Comparison of ENCODE assay signal across 24 cellular contexts in the genomic region with DNA sequence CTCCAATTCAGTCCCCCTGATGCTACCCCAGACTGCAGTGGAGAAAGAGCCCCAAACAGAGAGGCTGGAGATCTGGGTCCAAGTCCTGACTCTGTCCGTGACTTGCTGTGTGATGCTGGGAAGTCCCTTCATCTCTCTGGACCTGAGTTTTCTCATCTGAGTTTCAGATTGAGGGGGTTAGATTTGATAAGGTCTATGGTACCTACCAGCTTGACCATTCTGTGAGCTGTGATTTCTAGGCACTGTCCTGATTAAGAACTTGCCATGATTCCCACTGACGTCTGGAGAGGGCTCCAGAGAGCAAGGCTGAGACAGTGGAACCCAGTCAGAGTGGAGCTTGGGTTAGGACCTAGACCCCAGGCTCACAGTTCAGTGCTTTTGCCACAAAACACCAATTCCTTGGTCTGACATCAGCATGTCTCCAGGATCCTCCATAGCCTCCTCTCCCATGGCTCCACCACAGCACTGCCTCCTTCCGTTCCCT. TPM values are rescaled to one million over a fixed set of nuclear protein-coding genes. Genes with fewer than 3 reads are reported as not detected.
DNase-seq lines count a peak whose midpoint lies in the region; ATAC-seq, FAIRE-seq and TF ChIP-seq lines count a peak whose summit lies in the region.
"Had no signal": no experiment of that assay in that cellular context is flagged by ENCODE, and none has a peak within 500 bp of the region (broad histone marks: within the 10 kb centered on the region; RNA-seq: fewer than 3 reads in every experiment).

No MANE protein-coding gene starts in this region.

- peaks cover 41% of the 10 kb centered on the region for H3K27me3 Mint-ChIP-seq in T-helper 17 cell
- peaks cover 39 to 50% of the 10 kb centered on the region in 2 donors for H3K27me3 Mint-ChIP-seq in effector memory CD8-positive, alpha-beta T cell

- H3K27ac Mint-ChIP-seq in T-helper 17 cell: peak overlapping the region; percentile 76
- peak overlapping the region in 1 of 2 donors; percentile 63 for H3K27ac Mint-ChIP-seq in effector memory CD8-positive, alpha-beta T cell
- H3K27ac Mint-ChIP-seq: activated CD4-positive, alpha-beta T cell treated with anti-CD3 and anti-CD28 coated beads for 36 hours had no signal

- ATAC-seq in T-helper 17 cell: no peak
- no peak for ATAC-seq in effector memory CD8-positive, alpha-beta T cell (replicated peaks)
- ATAC-seq: activated CD4-positive, alpha-beta T cell treated with anti-CD3 and anti-CD28 coated beads for 36 hours; activated T-cell treated with anti-CD3 and anti-CD28 coated beads, Interleukin-2, amount 50 U/mL, for 4 hours; esophagus mucosa had no signal

- H3K4me3 ChIP-seq in fibroblast of the aortic adventitia (ENCODE audit: low read depth, low read length): no peak overlapping the region
- H3K4me3 ChIP-seq: GM23248 had no signal

- H3K4me1 Mint-ChIP-seq in T-helper 17 cell: peaks cover 23% of the 10 kb centered on the region
- H3K4me1 Mint-ChIP-seq in effector memory CD8-positive, alpha-beta T cell (ENCODE audit: low read depth in 2 of 2): peaks cover 19 to 30% of the 10 kb centered on the region in 2 donors

- H3K36me3 Mint-ChIP-seq in T-helper 17 cell (ENCODE audit: low read depth): peaks cover 4% of the 10 kb centered on the region
- peaks cover 20% of the 10 kb centered on the region for H3K36me3 Mint-ChIP-seq in effector memory CD8-positive, alpha-beta T cell (ENCODE audit: insufficient read depth)

- DNase-seq in D721Med (ENCODE audit: insufficient read length, low spot score) (no peak), HCEC 1CT (peak; percentile 5), T-helper 17 cell (no peak), fibroblast of the aortic adventitia (ENCODE audit: low read depth) (no peak), dermis blood vessel endothelial cell (no peak), SW480 (ENCODE audit: low spot score) (no peak), NOMO-1 (lab: John Stamatoyannopoulos, UW; ENCODE audit: unreplicated experiment in 2 of 2) (no peak)
- no peak for DNase-seq in effector memory CD8-positive, alpha-beta T cell
- DNase-seq: activated CD4-positive, alpha-beta T cell treated with anti-CD3 and anti-CD28 coated beads for 36 hours; activated naive CD4-positive, alpha-beta T cell; activated T-cell treated with anti-CD3 and anti-CD28 coated beads, Interleukin-2, amount 50 U/mL, for 4 hours; AML-193; amygdala; central memory CD4-positive, alpha-beta T cell; EL; GM23248; SHP77; stimulated activated CD4-positive, alpha-beta T cell treated with anti-CD3 and anti-CD28 coated beads, Interleukin-12 subunit alpha, Interleukin-12 subunit beta, amount 100 ng/mL, for 4 hours; trophoblast cell had no signal

- FAIRE-seq in D721Med (lab: Jason Lieb, UNC): no peak

- no peaks in the 10 kb centered on the region for H3K9me3 Mint-ChIP-seq in effector memory CD8-positive, alpha-beta T cell
- H3K9me3 Mint-ChIP-seq: activated T-cell treated with anti-CD3 and anti-CD28 coated beads, Interleukin-2, amount 50 U/mL, for 4 hours had no signal

- no peak overlapping the region for H3K4me3 Mint-ChIP-seq in T-helper 17 cell
- H3K4me3 Mint-ChIP-seq in effector memory CD8-positive, alpha-beta T cell: no peak overlapping the region
- H3K4me3 Mint-ChIP-seq: activated CD4-positive, alpha-beta T cell treated with anti-CD3 and anti-CD28 coated beads for 36 hours; activated T-cell treated with anti-CD3 and anti-CD28 coated beads, Interleukin-2, amount 50 U/mL, for 4 hours had no signal

- no peaks in the 10 kb centered on the region for H3K9me3 ChIP-seq in T-helper 17 cell (ENCODE audit: control insufficient read depth, low read length, poor library complexity, severe bottlenecking)
- H3K9me3 ChIP-seq: neutrophil had no signal

- TF ChIP-seq CTCF in D721Med (IDR thresholded peaks at IDR 0.05; ENCODE audit: insufficient read depth, missing control alignments) (peak; percentile 41), fibroblast of the aortic adventitia (IDR thresholded peaks at IDR 0.05; ENCODE audit: insufficient read depth, low read length) (peak; percentile 16)

RNA-seq across cellular contexts. Expression of gene DMBX1, which starts 43.8 kb away (rescaled TPM):
- total RNA-seq in T-helper 17 cell (not detected), fibroblast of the aortic adventitia (ENCODE audit: low replicate concordance) (not detected in 2 replicates), dermis blood vessel endothelial cell (not detected in 2 replicates)
- total RNA-seq: activated CD8-positive, alpha-beta memory T cell treated with anti-CD3 and anti-CD28 coated beads for 36 hours; activated T-cell treated with anti-CD3 and anti-CD28 coated beads, Interleukin-2, amount 50 U/mL, for 4 hours; esophagus mucosa; glomerular endothelial cell; GM23248; lung microvascular endothelial cell had no signal

RNA-seq across cellular contexts. Expression of gene FAAH, which starts 51.7 kb away (rescaled TPM):
- total RNA-seq in T-helper 17 cell: 1 to 10 TPM; 6.5 to 9.4 TPM
- total RNA-seq in fibroblast of the aortic adventitia (ENCODE audit: low replicate concordance): 0.18 and 0.65 TPM in 2 replicates
- 1.0 and 2.6 TPM in 2 replicates for total RNA-seq in dermis blood vessel endothelial cell
